Comparison of ENCODE assay signal across 19 cellular contexts in genomic region chr17:12853921-12854320, GRCh38.
"Had no signal": no experiment of that assay in that cellular context is flagged by ENCODE, and none has a peak within 500 bp of the region (broad histone marks: within the 10 kb centered on the region; RNA-seq: fewer than 3 reads in every experiment).

No MANE protein-coding gene starts in this region.

- H3K36me3 ChIP-seq: cardiac muscle cell, spleen, thoracic aorta had no signal

- H3K27ac ChIP-seq: cardiac muscle cell, spleen, thoracic aorta had no signal

- H3K4me3 ChIP-seq: cardiac muscle cell, spleen, thoracic aorta had no signal

- H3K27me3 ChIP-seq: cardiac muscle cell, spleen had no signal

- DNase-seq: activated CD4-positive, alpha-beta memory T cell treated with anti-CD3 and anti-CD28 coated beads, Interleukin-2, amount 10 ng/mL, durations not matched to agents 7 days and 5 days; activated CD4-positive, alpha-beta T cell treated with anti-CD3 and anti-CD28 coated beads for 48 hours; activated effector memory CD4-positive, alpha-beta T cell treated with Interleukin-2 at 50 U/mL for 16 hours; activated naive CD4-positive, alpha-beta T cell treated with anti-CD3 and anti-CD28 coated beads for 36 hours; activated naive CD8-positive, alpha-beta T cell treated with anti-CD3 and anti-CD28 coated beads, Interleukin-2, amount 10 ng/mL, durations not matched to agents 7 days and 5 days; activated T-cell treated with anti-CD3 and anti-CD28 coated beads, Interleukin-2, amount 50 U/mL, for 72 hours; amniotic stem cell; effector CD4-positive, alpha-beta T cell; erythroblast; foreskin fibroblast; left ventricle myocardium superior; nucleus accumbens; spleen; stimulated activated CD4-positive, alpha-beta T cell treated with anti-CD3 and anti-CD28 coated beads, Interleukin-4, amount 100 ng/mL, for 24 hours; stimulated activated naive CD4-positive, alpha-beta T cell treated with Interleukin-2 at 50 U/mL for 16 hours; SW 1271; T-helper 17 cell had no signal

- H3K9me3 ChIP-seq: thoracic aorta had no signal

- H3K4me1 ChIP-seq: spleen had no signal
